Comparison of ENCODE assay signal across 9 cellular contexts in genomic region chr5:151319334-151319733, GRCh38. TPM values are rescaled to one million over a fixed set of nuclear protein-coding genes. Genes with fewer than 3 reads are reported as not detected.
DNase-seq lines count a peak whose midpoint lies in the region; ATAC-seq and TF ChIP-seq lines count a peak whose summit lies in the region.
"Had no signal": no experiment of that assay in that cellular context is flagged by ENCODE, and none has a peak within 500 bp of the region (broad histone marks: within the 10 kb centered on the region; RNA-seq: fewer than 3 reads in every experiment).

No MANE protein-coding gene starts in this region.

- WGBS in neuronal stem cell (ENCODE audit: extremely low coverage in 2 of 2, insufficient read length in 2 of 2, insufficient replicate concordance in 1 of 2), 2 donors, result no CpG with 5 or more reads among the region's 1 CpG

- ATAC-seq in GM21529 (IDR thresholded peaks at IDR 0.05; ENCODE audit: unreplicated experiment), result peak; percentile 82

- no peaks in the 10 kb centered on the region for H3K27me3 ChIP-seq in neuronal stem cell (ENCODE audit: control insufficient read depth in 3 of 3, insufficient read depth in 3 of 3, low read depth in 1 of 3, low read length in 3 of 3)
- no peaks in the 10 kb centered on the region for H3K27me3 ChIP-seq in HAP-1 (ENCODE audit: low read depth)
- H3K27me3 ChIP-seq: upper lobe of left lung had no signal

- TF ChIP-seq CTCF in GM12864 (IDR thresholded peaks at IDR 0.05; ENCODE audit: low read depth, low read length, missing control alignments), result peak; percentile 32
- peak; percentile 32 for TF ChIP-seq CTCF in LNCAP (IDR thresholded peaks at IDR 0.05)
- peak; percentile 44 for TF ChIP-seq CTCF in cardiac fibroblast (IDR thresholded peaks at IDR 0.05; ENCODE audit: low read depth, low read length)

- H3K4ac ChIP-seq in neuronal stem cell (ENCODE audit: low read length), result no peak overlapping the region

- no peak overlapping the region for H4K91ac ChIP-seq in neuronal stem cell (ENCODE audit: low read depth, low read length, poor library complexity)

- H3K23ac ChIP-seq in neuronal stem cell (ENCODE audit: low read depth, low read length, poor library complexity), result peak overlapping the region; percentile 10

- in situ Hi-C loops in HAP-1 (cut with MboI; ENCODE audit: low sequenced_read_pairs), result no loop called here

- H3K9me3 ChIP-seq in neuronal stem cell (replicated peaks in 1 of 2; ENCODE audit: control insufficient read depth in 2 of 2, insufficient read depth in 1 of 2, low read depth in 1 of 2, low read length in 2 of 2) (no peaks in the 10 kb centered on the region), HAP-1 (no peaks in the 10 kb centered on the region)
- H3K9me3 ChIP-seq: upper lobe of left lung had no signal

- H2BK120ac ChIP-seq in neuronal stem cell (ENCODE audit: low read depth, low read length), result no peak overlapping the region

- H2BK12ac ChIP-seq in neuronal stem cell (ENCODE audit: low read length), result no peak overlapping the region

- no peaks in the 10 kb centered on the region for H3K79me1 ChIP-seq in neuronal stem cell (ENCODE audit: low read depth, low read length)

- no peak overlapping the region for H3K18ac ChIP-seq in neuronal stem cell (ENCODE audit: low read length)

- H3K14ac ChIP-seq in neuronal stem cell (ENCODE audit: low read length), result no peak overlapping the region

- no peak overlapping the region for H2AFZ ChIP-seq in neuronal stem cell (ENCODE audit: low read length)

- H3K4me1 ChIP-seq in neuronal stem cell (ENCODE audit: control insufficient read depth in 2 of 2, insufficient read depth in 1 of 2, low read depth in 1 of 2, low read length in 2 of 2) (peaks cover 0 to 2% of the 10 kb centered on the region in 2 donors), HAP-1 (peaks cover 11% of the 10 kb centered on the region)
- H3K4me1 ChIP-seq: upper lobe of left lung had no signal

- no peak overlapping the region for H2AK5ac ChIP-seq in neuronal stem cell (ENCODE audit: low read depth, low read length)

- no peak overlapping the region for H2BK5ac ChIP-seq in neuronal stem cell (ENCODE audit: low read length)

- no peak overlapping the region for H3K4me2 ChIP-seq in neuronal stem cell (ENCODE audit: insufficient read depth, low read length, poor library complexity, severe bottlenecking)

- no peak overlapping the region for H3K9ac ChIP-seq in neuronal stem cell (ENCODE audit: low read depth, low read length, poor library complexity)

- H4K8ac ChIP-seq in neuronal stem cell (ENCODE audit: low read depth, low read length), result no peak overlapping the region

- H3K36me3 ChIP-seq in neuronal stem cell (replicated peaks in 1 of 2; ENCODE audit: control insufficient read depth in 2 of 2, insufficient read depth in 2 of 2, low read length in 2 of 2), result no peaks in the 10 kb centered on the region
- H3K36me3 ChIP-seq in HAP-1 (replicated peaks), result no peaks in the 10 kb centered on the region
- H3K36me3 ChIP-seq: upper lobe of left lung had no signal

- DNase-seq in GM12864 (ENCODE audit: low read depth) (no peak), cardiac fibroblast (ENCODE audit: low read depth in 2 of 2) (peak; percentile 27 to 52), neuronal stem cell (ENCODE audit: low spot score) (no peak), HAP-1 (ENCODE audit: low spot score in 2 of 2) (no peak)
- no peak for DNase-seq in stimulated activated naive CD4-positive, alpha-beta T cell treated with Interleukin-2 at 50 U/mL for 16 hours (lab: John Stamatoyannopoulos, UW)
- no peak for DNase-seq in stimulated activated CD4-positive, alpha-beta T cell treated with anti-CD3 and anti-CD28 coated beads, Interleukin-1b, Interleukin-23, amount 100 ng/mL, for 48 hours
- DNase-seq: upper lobe of left lung had no signal

- H2BK15ac ChIP-seq in neuronal stem cell (ENCODE audit: low read length), result no peak overlapping the region

- H3K27ac ChIP-seq in neuronal stem cell (replicated peaks; ENCODE audit: low read length), result no peak overlapping the region
- H3K27ac ChIP-seq: upper lobe of left lung had no signal

- no peak overlapping the region for H3K4me3 ChIP-seq in GM12864 (ENCODE audit: low read depth, low read length)
- H3K4me3 ChIP-seq in cardiac fibroblast (replicated peaks in 1 of 2; ENCODE audit: low read depth in 2 of 2, low read length in 2 of 2), result no peak overlapping the region
- H3K4me3 ChIP-seq in neuronal stem cell (ENCODE audit: low read length in 2 of 2), result peak overlapping the region in 1 of 2 donors; percentile 30
- H3K4me3 ChIP-seq in HAP-1, result no peak overlapping the region
- H3K4me3 ChIP-seq: upper lobe of left lung had no signal

RNA-seq across cellular contexts. Expression of gene SLC36A3, which starts 15.8 kb away (rescaled TPM):
- polyA plus RNA-seq in neuronal stem cell (2013, experiment 1 of 2), result not detected
- polyA plus RNA-seq in neuronal stem cell (2013, experiment 2 of 2), result not detected

RNA-seq across cellular contexts. Expression of gene SLC36A2, which starts 28.0 kb away (rescaled TPM):
- polyA plus RNA-seq in neuronal stem cell (2013, experiment 1 of 2), result not detected
- polyA plus RNA-seq in neuronal stem cell (2013, experiment 2 of 2), result not detected

Comparison
In these comparisons a context has a peak if more than half of its experiments do, and no peak if none do; other contexts are left out.
1. DNase-seq: peak in cardiac fibroblast (2 of 2); none in GM12864 (single experiment), neuronal stem cell (single experiment), HAP-1 (0 of 2), stimulated activated naive CD4-positive, alpha-beta T cell treated with Interleukin-2 at 50 U/mL for 16 hours (single experiment) and stimulated activated CD4-positive, alpha-beta T cell treated with anti-CD3 and anti-CD28 coated beads, Interleukin-1b, Interleukin-23, amount 100 ng/mL, for 48 hours (single experiment).
2. Peak in every context shown above with its lines, with median percentiles within 50 percentile points of each other: CTCF ChIP-seq.